ENCODE assay signal across 2 cellular contexts in the genomic region with DNA sequence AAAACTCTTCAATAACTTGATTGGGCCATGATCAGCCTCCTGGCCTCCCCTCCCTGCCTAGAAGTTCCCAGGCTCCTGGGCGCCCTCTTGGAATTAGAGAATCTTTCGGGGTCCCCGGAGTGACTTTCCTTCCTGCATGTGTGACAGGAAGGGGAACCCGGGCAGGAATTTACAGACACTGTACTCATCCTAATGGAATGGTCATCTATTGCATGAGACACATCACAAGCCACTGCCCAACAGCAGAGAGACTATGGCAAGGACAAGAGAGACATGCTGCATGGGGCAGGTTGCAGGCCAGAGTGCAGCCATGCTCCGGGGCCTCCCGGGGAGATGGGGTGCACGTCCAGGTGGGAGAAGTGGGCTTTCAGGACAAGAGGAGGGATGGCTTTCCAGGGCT. TPM values are rescaled to one million over a fixed set of nuclear protein-coding genes. Genes with fewer than 3 reads are reported as not detected.
"Had no signal": no experiment of that assay in that cellular context is flagged by ENCODE, and none has a peak within 500 bp of the region (broad histone marks: within the 10 kb centered on the region; RNA-seq: fewer than 3 reads in every experiment).

No MANE protein-coding gene starts in this region.

RNA-seq across cellular contexts. Expression of a gene that starts 29.9 kb away (rescaled TPM):
- total RNA-seq: G401, GM12878 had no signal
- polyA plus RNA-seq: GM12878 had no signal
